Comparison of ENCODE assay signal across 17 cellular contexts in the genomic region with DNA sequence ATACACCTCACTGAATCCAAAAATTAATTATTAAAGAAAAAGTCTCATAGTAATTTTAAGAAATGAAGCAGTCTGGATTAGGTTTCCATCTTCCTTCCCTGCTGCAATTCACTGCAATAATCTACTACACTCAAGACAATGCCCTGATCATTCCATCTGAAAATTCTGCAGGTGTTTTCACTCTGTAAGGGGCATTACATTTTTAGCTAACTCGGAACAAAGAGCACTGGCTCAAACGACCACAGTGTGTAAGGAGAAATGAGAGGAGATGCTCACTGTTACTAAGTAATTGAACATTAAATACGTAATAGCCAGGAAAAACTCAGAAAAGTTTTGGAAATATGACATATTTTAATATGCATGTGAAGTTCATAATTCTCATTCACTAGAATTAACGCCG. TPM values are rescaled to one million over a fixed set of nuclear protein-coding genes. Genes with fewer than 3 reads are reported as not detected.
DNase-seq lines count a peak whose midpoint lies in the region; ATAC-seq and TF ChIP-seq lines count a peak whose summit lies in the region.
"Had no signal": no experiment of that assay in that cellular context is flagged by ENCODE, and none has a peak within 500 bp of the region (broad histone marks: within the 10 kb centered on the region; RNA-seq: fewer than 3 reads in every experiment).

No MANE protein-coding gene starts in this region.

- peaks cover 43% of the 10 kb centered on the region for H3K4me1 ChIP-seq in left ventricle myocardium inferior
- H3K4me1 ChIP-seq in iPS-15b (ENCODE audit: control insufficient read depth, insufficient read depth, low read length) = peaks cover 17% of the 10 kb centered on the region
- H3K4me1 ChIP-seq: uterus had no signal

- peak overlapping the region; percentile 73 for H3K4me2 ChIP-seq in SU-DHL-6 (ENCODE audit: low read depth, low read length, poor library complexity, severe bottlenecking)

- H3K27ac ChIP-seq in left ventricle myocardium inferior (replicated peaks) = no peak overlapping the region
- H3K27ac ChIP-seq in SU-DHL-6 (ENCODE audit: low read depth, low read length) = no peak overlapping the region
- H3K27ac ChIP-seq: neutrophil, SK-N-MC, uterus had no signal

- H2AFZ ChIP-seq in SU-DHL-6 (ENCODE audit: low read depth, low read length, severe bottlenecking) = no peak overlapping the region

- no peaks in the 10 kb centered on the region for H3K9me3 ChIP-seq in left ventricle myocardium inferior (replicated peaks)
- no peaks in the 10 kb centered on the region for H3K9me3 ChIP-seq in SU-DHL-6 (ENCODE audit: insufficient read depth, low read length)
- no peaks in the 10 kb centered on the region for H3K9me3 ChIP-seq in iPS-15b (ENCODE audit: control insufficient read depth, insufficient read depth, low read length)
- H3K9me3 ChIP-seq: neutrophil, uterus had no signal

- no peaks in the 10 kb centered on the region for H3K79me2 ChIP-seq in SU-DHL-6 (ENCODE audit: insufficient read depth, low read length)

- TF ChIP-seq CTCF in left ventricle myocardium inferior (IDR thresholded peaks at IDR 0.05; ENCODE audit: borderline replicate concordance) = no peak
- no peak for TF ChIP-seq CTCF in SU-DHL-6 (IDR thresholded peaks at IDR 0.05; ENCODE audit: insufficient read depth, low read length, poor library complexity, severe bottlenecking)

- H4K20me1 ChIP-seq in SU-DHL-6 (ENCODE audit: low read depth, low read length) = peaks cover 3% of the 10 kb centered on the region; the same call in 1 of the 2 replicates

- H3K9me3 Mint-ChIP-seq in T-helper 2 cell treated with Interferon-gamma antibody and Interleukin-4, amounts not matched to agents 5 μg/mL and 100 μg/mL, for 36 hours = no peaks in the 10 kb centered on the region

- H3K36me3 Mint-ChIP-seq in T-helper 2 cell treated with Interferon-gamma antibody and Interleukin-4, amounts not matched to agents 5 μg/mL and 100 μg/mL, for 36 hours (ENCODE audit: low read depth) = no peaks in the 10 kb centered on the region

- H3K36me3 ChIP-seq in left ventricle myocardium inferior (no peaks in the 10 kb centered on the region), SU-DHL-6 (ENCODE audit: low read length) (no peaks in the 10 kb centered on the region), iPS-15b (ENCODE audit: control insufficient read depth, insufficient read depth, low read length) (no peaks in the 10 kb centered on the region)
- H3K36me3 ChIP-seq: neutrophil, uterus had no signal

- no peaks in the 10 kb centered on the region for H3K9me2 ChIP-seq in SU-DHL-6 (replicated peaks; ENCODE audit: insufficient read depth, low read length)

- intact Hi-C loops in left ventricle myocardium inferior (cut with micrococcal nuclease) = no loop called here
- intact Hi-C loops in Right ventricle myocardium inferior (cut with DNase I) = loop anchor here (5.0 kb wide), 1 partner anchor 71 kb away; no protein-coding TSS in a partner anchor

- ATAC-seq in Right ventricle myocardium inferior (no peak), GM19467 (IDR thresholded peaks at IDR 0.05; ENCODE audit: unreplicated experiment) (no peak)

- H3K4me3 ChIP-seq in left ventricle myocardium inferior = peak overlapping the region; percentile 73
- H3K4me3 ChIP-seq in SU-DHL-6 (ENCODE audit: insufficient read depth, low read length, poor library complexity, severe bottlenecking) = no peak overlapping the region
- peak overlapping the region; percentile 85 for H3K4me3 ChIP-seq in iPS-15b (ENCODE audit: low read depth, low read length)
- H3K4me3 ChIP-seq: SK-N-MC, uterus had no signal

- no peak overlapping the region for H3K4me3 Mint-ChIP-seq in T-helper 2 cell treated with Interferon-gamma antibody and Interleukin-4, amounts not matched to agents 5 μg/mL and 100 μg/mL, for 36 hours

- peaks cover 20% of the 10 kb centered on the region for H3F3A ChIP-seq in SU-DHL-6 (ENCODE audit: insufficient read depth)

- H3K4me1 Mint-ChIP-seq in T-helper 2 cell treated with Interferon-gamma antibody and Interleukin-4, amounts not matched to agents 5 μg/mL and 100 μg/mL, for 36 hours (ENCODE audit: low read depth) = peaks cover 13% of the 10 kb centered on the region

- no peak overlapping the region for H3K27ac Mint-ChIP-seq in T-helper 2 cell treated with Interferon-gamma antibody and Interleukin-4, amounts not matched to agents 5 μg/mL and 100 μg/mL, for 36 hours

- H3K27me3 Mint-ChIP-seq in T-helper 2 cell treated with Interferon-gamma antibody and Interleukin-4, amounts not matched to agents 5 μg/mL and 100 μg/mL, for 36 hours (ENCODE audit: low read depth) = peaks cover 58% of the 10 kb centered on the region

- no peak overlapping the region for H3K9ac ChIP-seq in SU-DHL-6 (ENCODE audit: low read length)
- no peak overlapping the region for H3K9ac ChIP-seq in iPS-15b (ENCODE audit: low read depth, low read length)

- H3K27me3 ChIP-seq in left ventricle myocardium inferior (ENCODE audit: low read depth) (no peaks in the 10 kb centered on the region), SU-DHL-6 (ENCODE audit: low read length) (no peaks in the 10 kb centered on the region), iPS-15b (ENCODE audit: control insufficient read depth, insufficient read depth, low read length) (no peaks in the 10 kb centered on the region)
- H3K27me3 ChIP-seq: uterus had no signal

- DNase-seq in left ventricle myocardium inferior = no peak
- DNase-seq in Right ventricle myocardium inferior (ENCODE audit: missing footprints) = no peak
- DNase-seq in T-helper 2 cell treated with Interferon-gamma antibody and Interleukin-4, amounts not matched to agents 5 μg/mL and 100 μg/mL, for 36 hours (ENCODE audit: low spot score) = no peak
- DNase-seq in C1 segment of cervical spinal cord (lab: John Stamatoyannopoulos, UW) = no peak
- no peak for DNase-seq in NCI-H2107 (lab: John Stamatoyannopoulos, UW)
- DNase-seq: activated CD4-positive, alpha-beta T cell treated with anti-CD3 and anti-CD28 coated beads for 1 hour; central memory CD4-positive, alpha-beta T cell; GF-D8; NCI-H526 treated with DMSO at 0.1 percent for 48 hours; stimulated activated CD4-positive, alpha-beta T cell treated with anti-CD3 and anti-CD28 coated beads, Interleukin-15, amount 100 ng/mL, for 24 hours; stimulated activated CD8-positive, alpha-beta memory T cell treated with anti-CD3 and anti-CD28 coated beads, Interleukin-4, amount 100 ng/mL, for 48 hours; uterus had no signal

RNA-seq across cellular contexts. Expression of a gene that starts 1.3 kb away (rescaled TPM):
- total RNA-seq in left ventricle myocardium inferior = 5.3 TPM
- 9.0 TPM for total RNA-seq in Right ventricle myocardium inferior
